Comparison of ENCODE assay signal across 18 cellular contexts in the genomic region with DNA sequence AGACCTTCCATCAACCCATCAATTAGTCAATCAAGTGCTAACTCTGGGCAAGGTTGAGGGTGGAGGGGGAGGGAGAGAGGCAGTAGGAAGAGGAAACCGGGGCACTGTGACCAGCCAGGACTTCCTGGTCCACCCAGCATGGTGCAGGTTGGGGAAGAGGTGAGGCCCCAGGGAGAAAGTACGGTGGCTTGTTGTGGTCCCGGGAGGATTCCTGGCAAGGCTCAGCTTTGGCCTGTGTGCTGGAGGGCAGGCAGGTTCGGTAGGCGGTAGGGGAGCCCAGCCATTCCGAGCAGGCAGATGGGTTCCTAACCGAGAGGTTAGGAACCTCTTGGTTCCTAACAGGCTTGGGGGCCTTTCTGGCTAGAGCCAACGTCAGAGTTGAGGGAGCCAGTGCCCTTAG. TPM values are rescaled to one million over a fixed set of nuclear protein-coding genes. Genes with fewer than 3 reads are reported as not detected.
DNase-seq lines count a peak whose midpoint lies in the region; ATAC-seq and TF ChIP-seq lines count a peak whose summit lies in the region.
"Had no signal": no experiment of that assay in that cellular context is flagged by ENCODE, and none has a peak within 500 bp of the region (broad histone marks: within the 10 kb centered on the region; RNA-seq: fewer than 3 reads in every experiment).

No MANE protein-coding gene starts in this region.

- H3K4me3 Mint-ChIP-seq in memory B cell = peak overlapping the region; percentile 5
- H3K4me3 Mint-ChIP-seq in endothelial cell (ENCODE audit: unreplicated experiment) = no peak overlapping the region

- no peaks in the 10 kb centered on the region for H4K20me1 ChIP-seq in SU-DHL-6 (ENCODE audit: low read depth, low read length)

- H3K27me3 ChIP-seq in H7 (ENCODE audit: control insufficient read depth, insufficient read depth, low read length) (peaks cover 6% of the 10 kb centered on the region), SU-DHL-6 (ENCODE audit: low read length) (no peaks in the 10 kb centered on the region)

- H3K4me1 Mint-ChIP-seq in memory B cell (peaks cover 57% of the 10 kb centered on the region), endothelial cell (ENCODE audit: unreplicated experiment) (peaks cover 22% of the 10 kb centered on the region)

- peak overlapping the region; percentile 80 for H3K4me2 ChIP-seq in SU-DHL-6 (ENCODE audit: low read depth, low read length, poor library complexity, severe bottlenecking)

- H3K36me3 Mint-ChIP-seq in memory B cell = peaks cover 26% of the 10 kb centered on the region
- H3K36me3 Mint-ChIP-seq in endothelial cell (ENCODE audit: low read depth, unreplicated experiment) = peaks cover 5% of the 10 kb centered on the region

- H3K9me3 Mint-ChIP-seq in memory B cell (peaks cover 5% of the 10 kb centered on the region), endothelial cell (ENCODE audit: unreplicated experiment) (no peaks in the 10 kb centered on the region)

- H3K27ac ChIP-seq in SU-DHL-6 (ENCODE audit: low read depth, low read length) = peak overlapping the region; percentile 89

- H3K4me3 ChIP-seq in H7 (ENCODE audit: insufficient read depth, low read depth, low read length) (no peak overlapping the region), SU-DHL-6 (ENCODE audit: insufficient read depth, low read length, poor library complexity, severe bottlenecking) (peak overlapping the region; percentile 45)
- H3K4me3 ChIP-seq: GM12878 had no signal

- H3K36me3 ChIP-seq in H7 (replicated peaks; ENCODE audit: control insufficient read depth, insufficient read depth, low read length) (no peaks in the 10 kb centered on the region), SU-DHL-6 (ENCODE audit: low read length) (0 out of 2 replicates have a peak, but pooled peaks cover 2% of the 10 kb centered on the region)

- peak; percentile 57 for DNase-seq in H7
- DNase-seq in memory B cell (ENCODE audit: low spot score in 2 of 2) = no peak
- DNase-seq in endothelial cell (ENCODE audit: low spot score) = no peak
- DNase-seq in retina = no peak
- DNase-seq: ACHN, GOT3, Kasumi-1, NCI-H1092 treated with DMSO at 0.1 percent for 48 hours, NCI-H146, NCI-H2081, NCI-H2171 treated with DMSO at 0.1 percent for 48 hours, NCI-H446, NCI-H69, Right ventricle myocardium superior had no signal

- H3K9ac ChIP-seq in SU-DHL-6 (ENCODE audit: low read length) = peak overlapping the region; percentile 48

- no peaks in the 10 kb centered on the region for H3K27me3 Mint-ChIP-seq in memory B cell
- peaks cover 12% of the 10 kb centered on the region for H3K27me3 Mint-ChIP-seq in endothelial cell (ENCODE audit: unreplicated experiment)

- ATAC-seq in memory B cell (ENCODE audit: low read depth) (no peak), HG02763 (IDR thresholded peaks at IDR 0.05; ENCODE audit: unreplicated experiment) (no peak), HG03520 (IDR thresholded peaks at IDR 0.05; ENCODE audit: unreplicated experiment) (no peak)
- ATAC-seq: GM12878 had no signal

- H3K27ac Mint-ChIP-seq in memory B cell (peak overlapping the region; percentile 84), endothelial cell (ENCODE audit: unreplicated experiment) (no peak overlapping the region)

- peaks cover 38% of the 10 kb centered on the region for H3F3A ChIP-seq in SU-DHL-6 (ENCODE audit: insufficient read depth)

- no peak overlapping the region for H2AFZ ChIP-seq in SU-DHL-6 (ENCODE audit: low read depth, low read length, severe bottlenecking)

- TF ChIP-seq CTCF in SU-DHL-6 (IDR thresholded peaks at IDR 0.05; ENCODE audit: insufficient read depth, low read length, poor library complexity, severe bottlenecking) (no peak), endothelial cell (IDR thresholded peaks at IDR 0.05; ENCODE audit: unreplicated experiment) (no peak)

- no peaks in the 10 kb centered on the region for H3K9me3 ChIP-seq in SU-DHL-6 (ENCODE audit: insufficient read depth, low read length)

- peaks cover 98% of the 10 kb centered on the region for H3K79me2 ChIP-seq in SU-DHL-6 (ENCODE audit: insufficient read depth, low read length)

- H3K9me2 ChIP-seq in SU-DHL-6 (replicated peaks; ENCODE audit: insufficient read depth, low read length) = no peaks in the 10 kb centered on the region

RNA-seq across cellular contexts. Expression of gene ST14, which starts 10.8 kb away (rescaled TPM):
- total RNA-seq in H7 (2014; rRNA removed; shearing (Covaris generic)) = 4.5 and 4.7 TPM in 2 replicates
- total RNA-seq in endothelial cell (ENCODE audit: unreplicated experiment) = 8.7 TPM
